In the genomic region with DNA sequence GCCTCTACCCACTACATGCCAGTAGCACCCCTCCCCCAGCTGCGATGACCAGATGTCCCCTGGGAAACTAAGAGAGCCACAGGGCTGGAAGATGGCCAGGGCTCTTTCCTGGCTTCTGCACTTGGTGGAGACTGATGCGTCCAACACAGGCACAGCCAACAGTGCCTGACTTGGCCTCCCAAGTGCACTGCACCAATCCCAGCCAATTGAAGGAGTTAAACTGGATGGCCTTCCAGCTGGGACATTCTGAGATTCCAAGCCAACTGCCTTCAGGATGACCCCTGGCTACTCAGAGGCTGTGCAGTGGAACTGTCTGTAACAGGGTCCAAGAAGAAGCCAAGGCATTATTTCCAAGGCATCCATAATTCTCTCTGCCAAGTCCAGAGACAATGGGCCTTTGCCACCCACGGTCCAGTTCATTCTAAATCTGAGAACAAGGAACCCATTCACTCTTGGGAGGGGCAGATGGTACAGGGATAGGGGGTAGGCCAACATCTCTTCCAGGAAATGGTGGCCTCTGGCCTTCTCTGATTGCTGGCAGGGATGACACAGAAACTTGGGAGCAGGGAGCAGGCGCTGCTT, we compare ENCODE assay signal across 22 cellular contexts. TPM values are rescaled to one million over a fixed set of nuclear protein-coding genes. Genes with fewer than 3 reads are reported as not detected.
DNase-seq lines count a peak whose midpoint lies in the region; ATAC-seq and TF ChIP-seq lines count a peak whose summit lies in the region.
"Had no signal": no experiment of that assay in that cellular context is flagged by ENCODE, and none has a peak within 500 bp of the region (broad histone marks: within the 10 kb centered on the region; RNA-seq: fewer than 3 reads in every experiment).

No MANE protein-coding gene starts in this region.

- peak overlapping the region in 3 of 4 donors; percentile 49 to 50 (median 49) for H3K27ac ChIP-seq in esophagus muscularis mucosa (replicated peaks in 1 of 4)
- peak overlapping the region; percentile 71 for H3K27ac ChIP-seq in right cardiac atrium (ENCODE audit: low read length)
- H3K27ac ChIP-seq in sigmoid colon, result peak overlapping the region in 3 of 4 donors; percentile 23 to 86 (median 38)
- H3K27ac ChIP-seq: hepatocyte, HL-60, right lobe of liver had no signal

- TF ChIP-seq CTCF in esophagus muscularis mucosa (IDR thresholded peaks at IDR 0.05), result no peak
- TF ChIP-seq CTCF in sigmoid colon (IDR thresholded peaks at IDR 0.05), result no peak

- H3K27me3 ChIP-seq in esophagus muscularis mucosa, result no peaks in the 10 kb centered on the region
- H3K27me3 ChIP-seq in right cardiac atrium (ENCODE audit: control insufficient read depth, insufficient read depth), result no peaks in the 10 kb centered on the region
- no peaks in the 10 kb centered on the region for H3K27me3 ChIP-seq in sigmoid colon
- H3K27me3 ChIP-seq: hepatocyte, right lobe of liver had no signal

- intact Hi-C loops in esophagus muscularis mucosa (cut with DNase I), result no loop called here
- intact Hi-C loops in right cardiac atrium (cut with DNase I), result no loop called here
- intact Hi-C loops in sigmoid colon (cut with DNase I), result no loop called here

- TF ChIP-seq EP300 in esophagus muscularis mucosa (IDR thresholded peaks at IDR 0.05) (no peak), sigmoid colon (IDR thresholded peaks at IDR 0.05) (peak in 2 of 4 donors; percentile 11 to 23)

- no peak for TF ChIP-seq POLR2A in esophagus muscularis mucosa (IDR thresholded peaks at IDR 0.05; ENCODE audit: low read depth)
- no peak for TF ChIP-seq POLR2A in sigmoid colon (IDR thresholded peaks at IDR 0.05)

- H3K36me3 ChIP-seq in esophagus muscularis mucosa, result peaks cover 0 to 3% (median 0%) of the 10 kb centered on the region in 4 donors
- no peaks in the 10 kb centered on the region for H3K36me3 ChIP-seq in sigmoid colon
- H3K36me3 ChIP-seq: right lobe of liver had no signal

- 56% methylated on average over 2 of the region's 4 CpGs for WGBS in esophagus muscularis mucosa
- WGBS in right cardiac atrium, result 31% methylated on average over 4 of the region's 4 CpGs
- WGBS in sigmoid colon, 2 donors, result 64 to 68% methylated on average over 4 of the region's 4 CpGs

- H3K4me3 ChIP-seq in esophagus muscularis mucosa (no peak overlapping the region), right cardiac atrium (ENCODE audit: low read length) (no peak overlapping the region), sigmoid colon (no peak overlapping the region)
- H3K4me3 ChIP-seq: hepatocyte, right lobe of liver had no signal

- peak; percentile 70 to 72 for ATAC-seq in right cardiac atrium
- no peak for ATAC-seq in HG02642 (IDR thresholded peaks at IDR 0.05; ENCODE audit: poor library complexity, unreplicated experiment)
- ATAC-seq: activated CD8-positive, alpha-beta T cell treated with anti-CD3 and anti-CD28 coated beads, Interleukin-2, amount 10 ng/mL, durations not matched to agents 7 days and 5 days; activated naive CD4-positive, alpha-beta T cell treated with anti-CD3 and anti-CD28 coated beads, Interleukin-2, amount 50 U/mL, for 72 hours; activated T-cell treated with anti-CD3 and anti-CD28 coated beads, Interleukin-2, amount 50 U/mL, for 72 hours had no signal

- no peaks in the 10 kb centered on the region for H3K9me3 ChIP-seq in esophagus muscularis mucosa
- H3K9me3 ChIP-seq in right cardiac atrium (ENCODE audit: control insufficient read depth, low read length), result no peaks in the 10 kb centered on the region
- H3K9me3 ChIP-seq in sigmoid colon, result no peaks in the 10 kb centered on the region
- H3K9me3 ChIP-seq: right lobe of liver had no signal

- DNase-seq in RPMI7951 (ENCODE audit: low read depth), result peak; percentile 34
- no peak for DNase-seq in esophagus muscularis mucosa (ENCODE audit: extremely low spot score)
- DNase-seq in right cardiac atrium, result peak; percentile 74 to 92 (median 90)
- peak; percentile 86 for DNase-seq in sigmoid colon
- DNase-seq in A172 (ENCODE audit: low spot score), result no peak
- no peak for DNase-seq in SIG-M5 treated with dmso at 0.1 percent for 504 hours (lab: John Stamatoyannopoulos, UW; ENCODE audit: unreplicated experiment)
- DNase-seq in NCI-H526 treated with DMSO at 0.1 percent for 48 hours (lab: John Stamatoyannopoulos, UW), result no peak
- DNase-seq: activated CD4-positive, CD25-positive, alpha-beta regulatory T cell; activated CD8-positive, alpha-beta T cell treated with anti-CD3 and anti-CD28 coated beads, Interleukin-2, amount 10 ng/mL, durations not matched to agents 7 days and 5 days; activated T-cell treated with anti-CD3 and anti-CD28 coated beads, Interleukin-2, amount 50 U/mL, for 72 hours; COR-L47; effector CD4-positive, alpha-beta T cell; H9; NCI-H187; right lobe of liver had no signal

- H3K4me1 ChIP-seq in esophagus muscularis mucosa (peaks cover 22 to 50% (median 38%) of the 10 kb centered on the region in 4 donors), right cardiac atrium (ENCODE audit: control insufficient read depth, insufficient read depth, low read length) (peaks cover 20% of the 10 kb centered on the region), sigmoid colon (peaks cover 0 to 40% (median 14%) of the 10 kb centered on the region in 4 donors)
- H3K4me1 ChIP-seq: right lobe of liver had no signal

RNA-seq across cellular contexts. Expression of a gene that starts 35.2 kb away (rescaled TPM):
- total RNA-seq in RPMI7951 (2014; rRNA removed; shearing (Covaris generic)), result 0.20 and 0.24 TPM in 2 replicates
- 10 to 100 TPM; 18.7 to 30.9 (median 21.8) TPM for total RNA-seq in esophagus muscularis mucosa
- 10 to 100 TPM in 2 of 4 donors, 1 to 10 TPM in 2; 6.1 to 11.7 (median 10.1) TPM for total RNA-seq in right cardiac atrium
- 5.9 TPM for polyA plus RNA-seq in right cardiac atrium
- total RNA-seq in sigmoid colon, result 10 to 100 TPM in 3 of 4 donors, 1 to 10 TPM in 1; 5.3 to 21.9 (median 12.8) TPM
- polyA plus RNA-seq in sigmoid colon, result 1 to 10 TPM in 2 of 3 donors, under 1 TPM in 1; 0.23 to 7.6 (median 1.8) TPM
- total RNA-seq in A172 (2014; rRNA removed; shearing (Covaris generic)), result not detected in 2 replicates
- total RNA-seq: activated CD8-positive, alpha-beta T cell treated with anti-CD3 and anti-CD28 coated beads, Interleukin-2, amount 10 ng/mL, durations not matched to agents 7 days and 5 days; activated naive CD4-positive, alpha-beta T cell treated with anti-CD3 and anti-CD28 coated beads, Interleukin-2, amount 50 U/mL, for 72 hours; activated T-cell treated with anti-CD3 and anti-CD28 coated beads, Interleukin-2, amount 50 U/mL, for 72 hours; kidney epithelial cell; mononuclear cell; T-helper 2 cell treated with Interferon-gamma antibody and Interleukin-4, amounts not matched to agents 100 ng/mL and 5 ng/mL, for 36 hours had no signal

Comparison
In these comparisons a context has a peak if more than half of its experiments do, and no peak if none do; other contexts are left out.
1. DNase-seq: peak in RPMI7951 (single experiment), right cardiac atrium (3 of 3) and sigmoid colon (single experiment); none in esophagus muscularis mucosa (single experiment), A172 (single experiment), SIG-M5 treated with dmso at 0.1 percent for 504 hours (single experiment) and NCI-H526 treated with DMSO at 0.1 percent for 48 hours (single experiment).
2. Peak in every context shown above with its lines, with median percentiles within 50 percentile points of each other: H3K27ac ChIP-seq.